In genomic region chr1:239730378-239730777, GRCh38 we compare ENCODE assay signal across 38 cellular contexts.
"Had no signal": no experiment of that assay in that cellular context is flagged by ENCODE, and none has a peak within 500 bp of the region (broad histone marks: within the 10 kb centered on the region; RNA-seq: fewer than 3 reads in every experiment).

No MANE protein-coding gene starts in this region.

- H3K9me3 ChIP-seq: adrenal gland, body of pancreas, breast epithelium had no signal

- H3K27me3 Mint-ChIP-seq: activated CD4-positive, alpha-beta memory T cell treated with anti-CD3 and anti-CD28 coated beads, Interleukin-2, amount 10 ng/mL, durations not matched to agents 7 days and 5 days; activated CD4-positive, alpha-beta T cell treated with anti-CD3 and anti-CD28 coated beads for 36 hours; activated CD4-positive, alpha-beta T cell treated with anti-CD3 and anti-CD28 coated beads, Interleukin-2, amount 10 ng/mL, durations not matched to agents 7 days and 5 days; activated CD8-positive, alpha-beta memory T cell treated with anti-CD3 and anti-CD28 coated beads, Interleukin-2, amount 10 ng/mL, durations not matched to agents 7 days and 5 days; activated naive CD8-positive, alpha-beta T cell treated with anti-CD3 and anti-CD28 coated beads for 36 hours; activated T-helper 17 cell treated with anti-CD3 and anti-CD28 coated beads, Interleukin-2, amount 50 U/mL, for 72 hours had no signal

- H3K27ac ChIP-seq: adrenal gland, body of pancreas, brain microvascular endothelial cell, breast epithelium, WERI-Rb-1 had no signal

- ATAC-seq: activated CD8-positive, alpha-beta memory T cell treated with anti-CD3 and anti-CD28 coated beads, Interleukin-2, amount 10 ng/mL, durations not matched to agents 7 days and 5 days; activated CD8-positive, alpha-beta T cell treated with anti-CD3 and anti-CD28 coated beads, Interleukin-2, amount 10 ng/mL, durations not matched to agents 7 days and 5 days; activated T-cell treated with anti-CD3 and anti-CD28 coated beads, Interleukin-2, amount 50 U/mL, for 4 hours; activated T-helper 17 cell treated with anti-CD3 and anti-CD28 coated beads, Interleukin-2, amount 50 U/mL, for 72 hours; body of pancreas; WTC11 had no signal

- H3K27ac Mint-ChIP-seq: activated CD4-positive, alpha-beta memory T cell treated with anti-CD3 and anti-CD28 coated beads, Interleukin-2, amount 10 ng/mL, durations not matched to agents 7 days and 5 days; activated CD4-positive, alpha-beta T cell treated with anti-CD3 and anti-CD28 coated beads for 36 hours; activated CD4-positive, alpha-beta T cell treated with anti-CD3 and anti-CD28 coated beads, Interleukin-2, amount 10 ng/mL, durations not matched to agents 7 days and 5 days; activated CD8-positive, alpha-beta memory T cell treated with anti-CD3 and anti-CD28 coated beads, Interleukin-2, amount 10 ng/mL, durations not matched to agents 7 days and 5 days; activated CD8-positive, alpha-beta T cell treated with anti-CD3 and anti-CD28 coated beads, Interleukin-2, amount 10 ng/mL, durations not matched to agents 7 days and 5 days; activated naive CD4-positive, alpha-beta T cell treated with anti-CD3 and anti-CD28 coated beads for 36 hours; activated naive CD4-positive, alpha-beta T cell treated with anti-CD3 and anti-CD28 coated beads, Interleukin-2, amount 50 U/mL, for 72 hours; activated naive CD8-positive, alpha-beta T cell treated with anti-CD3 and anti-CD28 coated beads for 36 hours; activated T-cell treated with anti-CD3 and anti-CD28 coated beads, Interleukin-2, amount 50 U/mL, for 72 hours; activated T-helper 1 cell treated with anti-CD3 and anti-CD28 coated beads, Interleukin-12 subunit alpha, Interleukin-12 subunit beta, Interleukin-2, Interleukin-4 antibody, amounts not matched to agents 30 ng/mL and 10 ng/mL and 1 ng/mL, durations not matched to agents 14 hours and 24 hours and 36 hours; activated T-helper 17 cell treated with anti-CD3 and anti-CD28 coated beads, Interleukin-2, amount 50 U/mL, for 72 hours; T-helper 1 cell treated with Interleukin-12 subunit alpha and Interleukin-12 subunit beta and Interleukin-4 antibody, amounts not matched to agents 30 μg/mL and 1 μg/mL, for 36 hours; T-helper 2 cell treated with Interferon-gamma antibody and Interleukin-4, amounts not matched to agents 5 μg/mL and 100 μg/mL, for 36 hours; WTC11 had no signal

- H3K27me3 ChIP-seq: adrenal gland, body of pancreas, brain microvascular endothelial cell, breast epithelium had no signal

- H3K4me3 ChIP-seq: adrenal gland, body of pancreas, breast epithelium had no signal

- H3K36me3 ChIP-seq: adrenal gland, brain microvascular endothelial cell, breast epithelium, WERI-Rb-1 had no signal

- H3K36me3 Mint-ChIP-seq: WTC11 had no signal

- H3K4me1 ChIP-seq: adrenal gland, breast epithelium had no signal

- H3K4me3 Mint-ChIP-seq: activated CD4-positive, alpha-beta memory T cell treated with anti-CD3 and anti-CD28 coated beads, Interleukin-2, amount 10 ng/mL, durations not matched to agents 7 days and 5 days; activated CD4-positive, alpha-beta T cell treated with anti-CD3 and anti-CD28 coated beads for 36 hours; activated CD4-positive, alpha-beta T cell treated with anti-CD3 and anti-CD28 coated beads, Interleukin-2, amount 10 ng/mL, durations not matched to agents 7 days and 5 days; activated CD8-positive, alpha-beta memory T cell treated with anti-CD3 and anti-CD28 coated beads, Interleukin-2, amount 10 ng/mL, durations not matched to agents 7 days and 5 days; activated CD8-positive, alpha-beta T cell treated with anti-CD3 and anti-CD28 coated beads, Interleukin-2, amount 10 ng/mL, durations not matched to agents 7 days and 5 days; activated naive CD4-positive, alpha-beta T cell treated with anti-CD3 and anti-CD28 coated beads for 36 hours; activated naive CD8-positive, alpha-beta T cell treated with anti-CD3 and anti-CD28 coated beads for 36 hours; activated T-cell treated with anti-CD3 and anti-CD28 coated beads, Interleukin-2, amount 50 U/mL, for 4 hours; activated T-cell treated with anti-CD3 and anti-CD28 coated beads, Interleukin-2, amount 50 U/mL, for 72 hours; activated T-helper 1 cell treated with anti-CD3 and anti-CD28 coated beads, Interleukin-12 subunit alpha, Interleukin-12 subunit beta, Interleukin-2, Interleukin-4 antibody, amounts not matched to agents 30 ng/mL and 10 ng/mL and 1 ng/mL, durations not matched to agents 14 hours and 24 hours and 36 hours; activated T-helper 17 cell treated with anti-CD3 and anti-CD28 coated beads, Interleukin-2, amount 50 U/mL, for 72 hours; T-helper 1 cell treated with Interleukin-12 subunit alpha and Interleukin-12 subunit beta and Interleukin-4 antibody, amounts not matched to agents 30 μg/mL and 1 μg/mL, for 36 hours; T-helper 2 cell treated with Interferon-gamma antibody and Interleukin-4, amounts not matched to agents 5 μg/mL and 100 μg/mL, for 36 hours; WTC11 had no signal

- DNase-seq: activated CD4-positive, alpha-beta memory T cell treated with anti-CD3 and anti-CD28 coated beads, Interleukin-2, amount 10 ng/mL, durations not matched to agents 7 days and 5 days; activated CD4-positive, alpha-beta T cell treated with anti-CD3 and anti-CD28 coated beads for 1 hour; activated CD4-positive, alpha-beta T cell treated with anti-CD3 and anti-CD28 coated beads for 36 hours; activated CD4-positive, alpha-beta T cell treated with anti-CD3 and anti-CD28 coated beads for 48 hours; activated CD4-positive, alpha-beta T cell treated with anti-CD3 and anti-CD28 coated beads, Interleukin-2, amount 10 ng/mL, durations not matched to agents 7 days and 5 days; activated CD4-positive, alpha-beta T cell treated with anti-CD3 and anti-CD28 coated beads, Interleukin-2, amount 50 U/mL, for 48 hours; activated CD4-positive, CD25-positive, alpha-beta regulatory T cell; activated CD8-positive, alpha-beta memory T cell treated with anti-CD3 and anti-CD28 coated beads for 24 hours; activated CD8-positive, alpha-beta memory T cell treated with anti-CD3 and anti-CD28 coated beads, Interleukin-2, amount 10 ng/mL, durations not matched to agents 7 days and 5 days; activated CD8-positive, alpha-beta memory T cell treated with anti-CD3 and anti-CD28 coated beads, Interleukin-2, amount 50 U/mL, for 48 hours; activated CD8-positive, alpha-beta T cell treated with anti-CD3 and anti-CD28 coated beads, Interleukin-2, amount 10 ng/mL, durations not matched to agents 7 days and 5 days; activated effector memory CD4-positive, alpha-beta T cell treated with anti-CD3 and anti-CD28 coated beads, Interleukin-2, amount 50 U/mL, for 16 hours; activated gamma-delta T cell treated with Interleukin-2 at 50 U/mL for 16 hours; activated naive CD4-positive, alpha-beta T cell; activated naive CD4-positive, alpha-beta T cell treated with anti-CD3 and anti-CD28 coated beads for 36 hours; activated naive CD4-positive, alpha-beta T cell treated with anti-CD3 and anti-CD28 coated beads, Interleukin-2, amount 50 U/mL, for 16 hours; activated naive CD8-positive, alpha-beta T cell treated with anti-CD3 and anti-CD28 coated beads for 36 hours; activated T-cell treated with anti-CD3 and anti-CD28 coated beads, Interleukin-2, amount 50 U/mL, for 1 hour; activated T-cell treated with anti-CD3 and anti-CD28 coated beads, Interleukin-2, amount 50 U/mL, for 4 hours; activated T-cell treated with anti-CD3 and anti-CD28 coated beads, Interleukin-2, amount 50 U/mL, for 72 hours; adrenal gland; amniotic stem cell; aorta; body of pancreas; brain microvascular endothelial cell; central memory CD4-positive, alpha-beta T cell; SW 1271; T-helper 1 cell; T-helper 2 cell; T-helper 9 cell; WERI-Rb-1 had no signal

- H3K4me1 Mint-ChIP-seq: activated T-helper 17 cell treated with anti-CD3 and anti-CD28 coated beads, Interleukin-2, amount 50 U/mL, for 72 hours had no signal

- H3K9me3 Mint-ChIP-seq: activated CD4-positive, alpha-beta memory T cell treated with anti-CD3 and anti-CD28 coated beads, Interleukin-2, amount 10 ng/mL, durations not matched to agents 7 days and 5 days; activated T-cell treated with anti-CD3 and anti-CD28 coated beads, Interleukin-2, amount 50 U/mL, for 72 hours; activated T-helper 1 cell treated with anti-CD3 and anti-CD28 coated beads, Interleukin-12 subunit alpha, Interleukin-12 subunit beta, Interleukin-2, Interleukin-4 antibody, amounts not matched to agents 30 ng/mL and 10 ng/mL and 1 ng/mL, durations not matched to agents 14 hours and 24 hours and 36 hours; activated T-helper 17 cell treated with anti-CD3 and anti-CD28 coated beads, Interleukin-2, amount 50 U/mL, for 72 hours; T-helper 2 cell treated with Interferon-gamma antibody and Interleukin-4, amounts not matched to agents 5 μg/mL and 100 μg/mL, for 36 hours; WTC11 had no signal
